Comparison of ENCODE assay signal across 8 cellular contexts in the genomic region with DNA sequence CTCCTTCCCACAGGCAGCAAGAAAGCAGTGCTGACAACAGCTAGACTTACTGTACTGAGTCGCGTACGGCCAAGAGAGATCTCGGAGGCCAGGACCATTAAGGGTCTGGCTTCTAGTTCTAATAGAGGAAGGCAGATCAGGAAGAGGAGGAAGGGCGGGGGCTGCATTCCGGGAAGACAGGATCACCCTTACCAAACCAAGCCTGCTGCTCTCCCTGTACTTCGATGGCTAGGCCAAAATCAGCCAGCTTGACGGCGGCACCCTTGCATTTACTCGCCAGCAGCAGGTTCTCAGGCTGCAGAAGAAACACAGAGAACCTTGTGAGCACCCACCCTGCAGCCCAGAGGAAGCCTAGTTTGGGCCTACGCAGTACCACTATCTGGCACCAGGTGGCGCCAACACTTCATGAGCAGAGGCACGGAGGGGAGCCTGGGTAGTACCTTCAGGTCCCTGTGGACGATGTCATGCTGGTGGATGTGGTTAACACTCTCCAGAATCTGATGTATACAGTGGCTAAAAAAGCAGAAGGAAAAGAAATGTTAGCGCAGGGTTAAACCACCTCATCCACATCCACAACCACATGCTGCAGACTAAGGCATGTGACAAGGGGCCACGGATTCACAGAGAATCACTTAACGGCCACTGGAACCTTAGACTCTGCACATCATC. TPM values are rescaled to one million over a fixed set of nuclear protein-coding genes. Genes with fewer than 3 reads are reported as not detected.
DNase-seq lines count a peak whose midpoint lies in the region; ATAC-seq and TF ChIP-seq lines count a peak whose summit lies in the region.

No MANE protein-coding gene starts in this region.

- peaks cover 22% of the 10 kb centered on the region for H3K4me1 Mint-ChIP-seq in activated CD4-positive, alpha-beta memory T cell treated with anti-CD3 and anti-CD28 coated beads, Interleukin-2, amount 10 ng/mL, durations not matched to agents 7 days and 5 days

- no peaks in the 10 kb centered on the region for H3K9me3 Mint-ChIP-seq in activated CD4-positive, alpha-beta memory T cell treated with anti-CD3 and anti-CD28 coated beads, Interleukin-2, amount 10 ng/mL, durations not matched to agents 7 days and 5 days

- H3K4me3 Mint-ChIP-seq in activated CD4-positive, alpha-beta memory T cell treated with anti-CD3 and anti-CD28 coated beads, Interleukin-2, amount 10 ng/mL, durations not matched to agents 7 days and 5 days, result no peak overlapping the region

- CTCF ChIA-PET in BJ (lab: Yijun Ruan, JAX), result interaction anchor here (0.6 to 11.3 kb wide), 20 partner anchors 10 to 221 kb away, joined by 3 to 337 read pairs (median 4); a partner anchor contains a TSS
- CTCF ChIA-PET in activated CD4-positive, alpha-beta memory T cell treated with anti-CD3 and anti-CD28 coated beads, Interleukin-2, amount 10 ng/mL, durations not matched to agents 7 days and 5 days (lab: Charles Lee), result interaction anchor here (0.6 to 11.8 kb wide), 13 partner anchors 9 to 255 kb away, joined by 3 to 350 read pairs (median 4); a partner anchor contains a TSS

- no peak for DNase-seq in BJ (ENCODE audit: low read depth)
- peak; percentile 83 for DNase-seq in NCI-H82 (lab: John Stamatoyannopoulos, UW)
- DNase-seq in activated CD4-positive, alpha-beta memory T cell treated with anti-CD3 and anti-CD28 coated beads, Interleukin-2, amount 10 ng/mL, durations not matched to agents 7 days and 5 days, result peak; percentile 94
- DNase-seq in dorsolateral prefrontal cortex, result peak; percentile 76 to 91 (median 86)
- DNase-seq in medulla oblongata (ENCODE audit: extremely low spot score), result peak; percentile 90
- DNase-seq in stimulated activated CD8-positive, alpha-beta memory T cell treated with anti-CD3 and anti-CD28 coated beads, Interleukin-12 subunit alpha, Interleukin-12 subunit beta, amount 100 ng/mL, for 24 hours (ENCODE audit: extremely low read depth), result peak; percentile 68

- ATAC-seq in GM19025 (IDR thresholded peaks at IDR 0.05; ENCODE audit: low read depth, unreplicated experiment) (peak; percentile 88), HG03342 (IDR thresholded peaks at IDR 0.05; ENCODE audit: unreplicated experiment) (peak; percentile 91)

- intact Hi-C loops in dorsolateral prefrontal cortex (cut with DNase I), result loop anchor here (2.0 kb wide), 3 partner anchors 30 to 92 kb away; no protein-coding TSS in a partner anchor

- H3K27me3 ChIP-seq in BJ (ENCODE audit: control insufficient read depth, insufficient read depth, low read length) (no peaks in the 10 kb centered on the region), dorsolateral prefrontal cortex (no peaks in the 10 kb centered on the region)

- no peak overlapping the region for H3K4me3 ChIP-seq in BJ (ENCODE audit: low read depth, low read length)
- peak overlapping the region in 1 of 59 donors; percentile 3 for H3K4me3 ChIP-seq in dorsolateral prefrontal cortex

- POLR2A ChIA-PET in BJ (lab: Charles Lee), result no interaction called here
- POLR2A ChIA-PET in activated CD4-positive, alpha-beta memory T cell treated with anti-CD3 and anti-CD28 coated beads, Interleukin-2, amount 10 ng/mL, durations not matched to agents 7 days and 5 days (lab: Charles Lee), result interaction anchor here (0.7 to 4.8 kb wide), 7 partner anchors 10 to 30 kb away, joined by 3 to 55 read pairs (median 5); no protein-coding TSS in a partner anchor

- H3K27ac Mint-ChIP-seq in activated CD4-positive, alpha-beta memory T cell treated with anti-CD3 and anti-CD28 coated beads, Interleukin-2, amount 10 ng/mL, durations not matched to agents 7 days and 5 days, result peak overlapping the region; percentile 56

- H3K36me3 ChIP-seq in BJ (ENCODE audit: control insufficient read depth, insufficient read depth, low read length), result peaks cover 17% of the 10 kb centered on the region

- TF ChIP-seq CTCF in BJ (IDR thresholded peaks at IDR 0.05; ENCODE audit: insufficient read depth, low read depth, low read length) (peak; percentile 99), dorsolateral prefrontal cortex (IDR thresholded peaks at IDR 0.05 in 54 of 56, conservative IDR thresholded peaks at IDR 0.05 in 2 of 56; ENCODE audit: low read depth in 1 of 56, partially characterized antibody in 56 of 56) (peak; percentile 94 to 100 (median 100))

- peak overlapping the region in 50 of 59 donors; percentile 4 to 90 (median 70) for H3K27ac ChIP-seq in dorsolateral prefrontal cortex

- no peaks in the 10 kb centered on the region for H3K27me3 Mint-ChIP-seq in activated CD4-positive, alpha-beta memory T cell treated with anti-CD3 and anti-CD28 coated beads, Interleukin-2, amount 10 ng/mL, durations not matched to agents 7 days and 5 days

- H3K36me3 Mint-ChIP-seq in activated CD4-positive, alpha-beta memory T cell treated with anti-CD3 and anti-CD28 coated beads, Interleukin-2, amount 10 ng/mL, durations not matched to agents 7 days and 5 days (ENCODE audit: low read depth), result peaks cover 58% of the 10 kb centered on the region

RNA-seq across cellular contexts. Expression of a gene that starts 25.4 kb away (rescaled TPM):
- 32.5 and 43.8 TPM in 2 replicates for polyA plus RNA-seq in BJ (2011; rRNA removed)
- 25.5 and 27.1 TPM in 2 replicates for polyA minus RNA-seq in BJ (2011; rRNA and poly(A)+ RNA removed)
- total RNA-seq in activated CD4-positive, alpha-beta memory T cell treated with anti-CD3 and anti-CD28 coated beads, Interleukin-2, amount 10 ng/mL, durations not matched to agents 7 days and 5 days, result 10 to 100 TPM; 46.4 to 48.5 TPM
- total RNA-seq in dorsolateral prefrontal cortex, result 100 to 1,000 TPM; 132 to 380 (median 250) TPM

RNA-seq across cellular contexts. Expression of a gene that starts 37.6 kb away (rescaled TPM):
- polyA plus RNA-seq in BJ (2011; rRNA removed), result 19.9 and 27.2 TPM in 2 replicates
- 17.4 and 23.8 TPM in 2 replicates for polyA minus RNA-seq in BJ (2011; rRNA and poly(A)+ RNA removed)
- 10 to 100 TPM; 58.3 to 58.4 TPM for total RNA-seq in activated CD4-positive, alpha-beta memory T cell treated with anti-CD3 and anti-CD28 coated beads, Interleukin-2, amount 10 ng/mL, durations not matched to agents 7 days and 5 days
- 10 to 100 TPM; 22.9 to 57.3 (median 34.5) TPM for total RNA-seq in dorsolateral prefrontal cortex
